10 cellular contexts compared by ENCODE assay signal in genomic region chr2:234493117-234493516, GRCh38. TPM values are rescaled to one million over a fixed set of nuclear protein-coding genes. Genes with fewer than 3 reads are reported as not detected.
A peak's percentile ranks its signal among the peaks of the same experiment; 100 is the strongest.
DNase-seq lines count a peak whose midpoint lies in the region; ATAC-seq and TF ChIP-seq lines count a peak whose summit lies in the region.
"Had no signal": no experiment of that assay in that cellular context is flagged by ENCODE, and none has a peak within 500 bp of the region (broad histone marks: within the 10 kb centered on the region; RNA-seq: fewer than 3 reads in every experiment).

No MANE protein-coding gene starts in this region.

- H3K4me1 Mint-ChIP-seq in naive thymus-derived CD8-positive, alpha-beta T cell: peaks cover 42 to 63% (median 56%) of the 10 kb centered on the region in 4 donors

- H3K9me3 ChIP-seq in BE2C (no peaks in the 10 kb centered on the region), Loucy (ENCODE audit: insufficient read depth, low read depth, low read length) (no peaks in the 10 kb centered on the region), left lung (no peaks in the 10 kb centered on the region)

- peak overlapping the region; percentile 88 to 100 (median 96) for H3K4me3 Mint-ChIP-seq in naive thymus-derived CD8-positive, alpha-beta T cell

- H3K9ac ChIP-seq in Loucy (ENCODE audit: low read depth, low read length, poor library complexity, severe bottlenecking): peak overlapping the region; percentile 81

- intact Hi-C loops in left lung (cut with DNase I): no loop called here
- intact Hi-C loops in left cardiac atrium (cut with DNase I): no loop called here
- intact Hi-C loops in posterior cingulate gyrus (cut with DNase I): no loop called here

- no peak for ATAC-seq in naive thymus-derived CD8-positive, alpha-beta T cell
- ATAC-seq in HG03378 (IDR thresholded peaks at IDR 0.05; ENCODE audit: unreplicated experiment): no peak
- ATAC-seq in left lung: no peak
- no peak for ATAC-seq in left cardiac atrium

- H3K9me3 Mint-ChIP-seq in naive thymus-derived CD8-positive, alpha-beta T cell: peaks cover 0 to 4% (median 0%) of the 10 kb centered on the region in 9 donors

- POLR2A ChIA-PET in naive thymus-derived CD8-positive, alpha-beta T cell (lab: Charles Lee): interaction anchor here (0.5 to 7.9 kb wide), 12 partner anchors 9 to 202 kb away, joined by 3 to 289 read pairs (median 4); no protein-coding TSS in a partner anchor

- H3F3A ChIP-seq in Loucy (ENCODE audit: low read depth): 0 out of 2 replicates have a peak, but pooled peaks cover 4% of the 10 kb centered on the region

- H3K9me2 ChIP-seq in Loucy (replicated peaks; ENCODE audit: low read depth, low read length): no peaks in the 10 kb centered on the region

- H3K27me3 ChIP-seq in BE2C (no peaks in the 10 kb centered on the region), Loucy (ENCODE audit: insufficient read depth, low read length, poor library complexity, severe bottlenecking) (no peaks in the 10 kb centered on the region), left lung (peaks cover 0 to 40% of the 10 kb centered on the region in 2 donors)

- H3K36me3 Mint-ChIP-seq in naive thymus-derived CD8-positive, alpha-beta T cell: peaks cover 22 to 46% (median 29%) of the 10 kb centered on the region in 3 donors

- H3K27ac ChIP-seq in left lung: no peak overlapping the region
- H3K27ac ChIP-seq: WERI-Rb-1 had no signal

- TF ChIP-seq CTCF in BE2C (IDR thresholded peaks at IDR 0.05; ENCODE audit: low read depth, low read length): no peak
- no peak for TF ChIP-seq CTCF in Loucy (conservative IDR thresholded peaks at IDR 0.05; ENCODE audit: low read length)
- TF ChIP-seq CTCF in left lung (IDR thresholded peaks at IDR 0.05): no peak

- peak overlapping the region; percentile 82 for H3K4me3 ChIP-seq in BE2C (ENCODE audit: low read depth, low read length)
- H3K4me3 ChIP-seq in Loucy (ENCODE audit: low read length, poor library complexity, severe bottlenecking): peak overlapping the region; percentile 80
- peak overlapping the region in 1 of 2 donors; percentile 63 for H3K4me3 ChIP-seq in left lung

- no peaks in the 10 kb centered on the region for H3K36me3 ChIP-seq in BE2C
- H3K36me3 ChIP-seq in Loucy (ENCODE audit: insufficient read depth, low read length): no peaks in the 10 kb centered on the region
- no peaks in the 10 kb centered on the region for H3K36me3 ChIP-seq in left lung
- H3K36me3 ChIP-seq: WERI-Rb-1 had no signal

- peaks cover 21% of the 10 kb centered on the region for H4K20me1 ChIP-seq in Loucy (ENCODE audit: insufficient read depth, low read length, poor library complexity, severe bottlenecking)

- H3K4me2 ChIP-seq in Loucy (ENCODE audit: low read depth, low read length, poor library complexity, severe bottlenecking): peak overlapping the region; percentile 93

- H3K79me2 ChIP-seq in Loucy (ENCODE audit: insufficient read depth, low read length): peaks cover 51% of the 10 kb centered on the region

- no peaks in the 10 kb centered on the region for H3K4me1 ChIP-seq in BE2C
- H3K4me1 ChIP-seq in Loucy (ENCODE audit: insufficient read depth, low read length, poor library complexity, severe bottlenecking): peaks cover 65% of the 10 kb centered on the region
- peaks cover 9 to 32% of the 10 kb centered on the region in 2 donors for H3K4me1 ChIP-seq in left lung

- H2AFZ ChIP-seq in Loucy (ENCODE audit: low read length): no peak overlapping the region

- peak overlapping the region; percentile 95 to 99 (median 98) for H3K27ac Mint-ChIP-seq in naive thymus-derived CD8-positive, alpha-beta T cell

- no peaks in the 10 kb centered on the region for H3K27me3 Mint-ChIP-seq in naive thymus-derived CD8-positive, alpha-beta T cell

- no peak for DNase-seq in BE2C
- peak; percentile 19 for DNase-seq in cerebellar cortex (ENCODE audit: low spot score)
- peak in 2 of 10 donors; percentile 16 to 32 for DNase-seq in naive thymus-derived CD8-positive, alpha-beta T cell
- no peak for DNase-seq in left lung
- no peak for DNase-seq in left cardiac atrium
- DNase-seq in posterior cingulate gyrus: no peak
- DNase-seq: effector CD8-positive, alpha-beta T cell; WERI-Rb-1 had no signal

RNA-seq across cellular contexts. Expression of gene ARL4C, which starts 3.8 kb away (rescaled TPM):
- polyA plus RNA-seq in BE2C (2012; ENCODE audit: insufficient read depth, insufficient read length, low read depth): 30.7 TPM
- total RNA-seq in naive thymus-derived CD8-positive, alpha-beta T cell: 100 to 1,000 TPM; 137 to 142 TPM
- polyA plus RNA-seq in naive thymus-derived CD8-positive, alpha-beta T cell: 100 to 1,000 TPM in 2 of 3 donors, 10 to 100 TPM in 1; 52.9 to 140 (median 112) TPM
- total RNA-seq in left lung (10 to 100 TPM; 15.8 to 16.8 TPM), left cardiac atrium (1 to 10 TPM; 4.2 to 9.2 TPM)

Comparison
In these comparisons a context has a peak if more than half of its experiments do, and no peak if none do; other contexts are left out.
1. RNA of gene ARL4C, which starts 3.8 kb away (total RNA-seq): 137 to 142 TPM in naive thymus-derived CD8-positive, alpha-beta T cell; 15.8 to 16.8 TPM in left lung and 4.2 to 9.2 TPM in left cardiac atrium; every median in the first group is over 4 times any median in the second.